Comparison of ENCODE assay signal across 34 cellular contexts in the genomic region with DNA sequence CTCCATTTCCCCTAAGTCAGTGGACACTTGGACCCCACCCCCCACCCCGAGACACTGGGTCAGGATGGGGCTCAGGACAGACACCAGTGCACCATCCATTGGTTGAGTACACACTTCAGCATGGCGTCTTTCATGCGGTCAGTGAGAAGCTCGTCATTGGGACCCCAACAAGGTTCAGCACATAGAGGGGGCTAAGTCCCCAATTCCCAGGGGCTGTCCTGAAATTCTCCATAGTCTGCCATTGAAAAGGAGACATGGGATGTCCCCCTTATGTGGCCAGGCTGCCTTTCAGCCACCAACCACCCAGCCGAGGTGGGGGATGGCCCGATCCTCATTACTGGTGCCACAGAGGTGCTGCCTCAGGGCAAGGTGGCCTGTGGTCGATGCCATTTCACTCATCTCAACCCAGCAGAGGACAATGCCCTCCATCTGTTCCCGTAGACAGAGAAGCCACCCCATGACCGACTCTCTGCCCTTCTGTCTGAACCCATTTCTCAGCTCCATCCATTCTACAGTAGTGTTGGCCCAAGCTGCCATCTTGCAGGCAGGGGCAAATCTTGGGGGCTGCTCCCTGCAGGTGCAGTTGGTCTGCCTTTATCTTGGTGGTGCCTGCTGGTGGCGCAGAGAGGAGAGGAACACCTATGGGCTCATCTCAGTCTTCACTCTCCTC. TPM values are rescaled to one million over a fixed set of nuclear protein-coding genes. Genes with fewer than 3 reads are reported as not detected.
"Had no signal": no experiment of that assay in that cellular context is flagged by ENCODE, and none has a peak within 500 bp of the region (broad histone marks: within the 10 kb centered on the region; RNA-seq: fewer than 3 reads in every experiment).

No MANE protein-coding gene starts in this region.

- H3K36me3 ChIP-seq: brain microvascular endothelial cell, breast epithelium had no signal

- H3K9me3 Mint-ChIP-seq: activated B cell treated with CpG ODN at 0.5 μM for 24 hours; activated CD4-positive, alpha-beta memory T cell treated with anti-CD3 and anti-CD28 coated beads for 36 hours; activated CD4-positive, alpha-beta T cell treated with anti-CD3 and anti-CD28 coated beads, Interleukin-2, amount 10 ng/mL, durations not matched to agents 24 days and 14 days; activated CD8-positive, alpha-beta T cell treated with anti-CD3 and anti-CD28 coated beads for 36 hours; activated naive CD4-positive, alpha-beta T cell treated with anti-CD3 and anti-CD28 coated beads, Interleukin-2, amount 10 ng/mL, durations not matched to agents 7 days and 5 days; activated naive CD4-positive, alpha-beta T cell treated with anti-CD3 and anti-CD28 coated beads, Interleukin-2, amount 50 U/mL, for 24 hours; activated naive CD8-positive, alpha-beta T cell treated with anti-CD3 and anti-CD28 coated beads, Interleukin-2, amount 10 ng/mL, durations not matched to agents 7 days and 5 days; activated naive CD8-positive, alpha-beta T cell treated with anti-CD3 and anti-CD28 coated beads, Interleukin-2, amount 50 U/mL, for 24 hours; activated T-cell treated with anti-CD3 and anti-CD28 coated beads, Interleukin-2, amount 50 U/mL, for 4 hours; activated T-helper 2 cell treated with anti-CD3 and anti-CD28 coated beads, Interferon-gamma antibody, Interleukin-2, Interleukin-4, amounts not matched to agents 10 μg/mL and 5 μg/mL and 100 μg/mL, durations not matched to agents 14 hours and 24 hours and 36 hours; T-helper 1 cell treated with Interleukin-12 subunit alpha and Interleukin-12 subunit beta and Interleukin-4 antibody, amounts not matched to agents 30 μg/mL and 1 μg/mL, for 36 hours; T-helper 2 cell treated with Interferon-gamma antibody and Interleukin-4, amounts not matched to agents 5 μg/mL and 100 μg/mL, for 36 hours had no signal

- DNase-seq: activated B cell treated with CpG ODN at 0.5 μM for 24 hours; activated CD4-positive, alpha-beta memory T cell treated with anti-CD3 and anti-CD28 coated beads for 36 hours; activated CD4-positive, alpha-beta T cell treated with anti-CD3 and anti-CD28 coated beads for 4 hours; activated CD4-positive, alpha-beta T cell treated with anti-CD3 and anti-CD28 coated beads, Interleukin-2, amount 10 ng/mL, durations not matched to agents 24 days and 14 days; activated CD4-positive, alpha-beta T cell treated with anti-CD3 and anti-CD28 coated beads, Interleukin-2, amount 50 U/mL, for 1 hour; activated CD4-positive, alpha-beta T cell treated with anti-CD3 and anti-CD28 coated beads, Interleukin-2, amount 50 U/mL, for 4 hours; activated CD4-positive, CD25-positive, alpha-beta regulatory T cell treated with anti-CD3 and anti-CD28 coated beads, Interleukin-2, amount 50 U/mL, for 72 hours; activated CD8-positive, alpha-beta memory T cell treated with anti-CD3 and anti-CD28 coated beads, Interleukin-2, amount 50 U/mL, for 4 hours; activated CD8-positive, alpha-beta T cell treated with anti-CD3 and anti-CD28 coated beads for 36 hours; activated effector memory CD4-positive, alpha-beta T cell treated with Interleukin-2 at 50 U/mL for 16 hours; activated gamma-delta T cell; activated naive CD4-positive, alpha-beta T cell treated with anti-CD3 and anti-CD28 coated beads, Interleukin-2, amount 10 ng/mL, durations not matched to agents 7 days and 5 days; activated naive CD4-positive, alpha-beta T cell treated with Interleukin-2 at 50 U/mL for 16 hours; activated naive CD8-positive, alpha-beta T cell treated with anti-CD3 and anti-CD28 coated beads, Interleukin-2, amount 10 ng/mL, durations not matched to agents 7 days and 5 days; activated naive CD8-positive, alpha-beta T cell treated with anti-CD3 and anti-CD28 coated beads, Interleukin-2, amount 50 U/mL, for 24 hours; activated T-cell treated with anti-CD3 and anti-CD28 coated beads for 4 hours; activated T-cell treated with anti-CD3 and anti-CD28 coated beads, Interleukin-2, amount 50 U/mL, for 1 hour; activated T-cell treated with anti-CD3 and anti-CD28 coated beads, Interleukin-2, amount 50 U/mL, for 4 hours; amygdala; anterior cingulate cortex; body of pancreas; brain microvascular endothelial cell; central memory CD4-positive, alpha-beta T cell; SW 1271; T-helper 1 cell; T-helper 2 cell; T-helper 9 cell had no signal

- H3K36me3 Mint-ChIP-seq: activated CD4-positive, alpha-beta memory T cell treated with anti-CD3 and anti-CD28 coated beads for 36 hours; activated naive CD4-positive, alpha-beta T cell treated with anti-CD3 and anti-CD28 coated beads, Interleukin-2, amount 10 ng/mL, durations not matched to agents 7 days and 5 days; activated naive CD4-positive, alpha-beta T cell treated with anti-CD3 and anti-CD28 coated beads, Interleukin-2, amount 50 U/mL, for 24 hours; activated naive CD8-positive, alpha-beta T cell; activated naive CD8-positive, alpha-beta T cell treated with anti-CD3 and anti-CD28 coated beads, Interleukin-2, amount 10 ng/mL, durations not matched to agents 7 days and 5 days had no signal

- H3K27ac ChIP-seq: body of pancreas, brain microvascular endothelial cell, breast epithelium, VCaP had no signal

- H3K4me1 ChIP-seq: body of pancreas, breast epithelium had no signal

- H3K4me3 Mint-ChIP-seq: activated B cell treated with CpG ODN at 0.5 μM for 24 hours; activated CD4-positive, alpha-beta memory T cell treated with anti-CD3 and anti-CD28 coated beads for 36 hours; activated CD4-positive, alpha-beta T cell treated with anti-CD3 and anti-CD28 coated beads, Interleukin-2, amount 10 ng/mL, durations not matched to agents 24 days and 14 days; activated CD8-positive, alpha-beta T cell treated with anti-CD3 and anti-CD28 coated beads for 36 hours; activated naive CD4-positive, alpha-beta T cell treated with anti-CD3 and anti-CD28 coated beads, Interleukin-2, amount 10 ng/mL, durations not matched to agents 7 days and 5 days; activated naive CD4-positive, alpha-beta T cell treated with anti-CD3 and anti-CD28 coated beads, Interleukin-2, amount 50 U/mL, for 24 hours; activated naive CD8-positive, alpha-beta T cell; activated naive CD8-positive, alpha-beta T cell treated with anti-CD3 and anti-CD28 coated beads, Interleukin-2, amount 10 ng/mL, durations not matched to agents 7 days and 5 days; activated naive CD8-positive, alpha-beta T cell treated with anti-CD3 and anti-CD28 coated beads, Interleukin-2, amount 50 U/mL, for 24 hours; activated T-cell treated with anti-CD3 and anti-CD28 coated beads, Interleukin-2, amount 50 U/mL, for 4 hours; T-helper 1 cell treated with Interleukin-12 subunit alpha and Interleukin-12 subunit beta and Interleukin-4 antibody, amounts not matched to agents 30 μg/mL and 1 μg/mL, for 36 hours; T-helper 2 cell treated with Interferon-gamma antibody and Interleukin-4, amounts not matched to agents 5 μg/mL and 100 μg/mL, for 36 hours had no signal

- H3K27ac Mint-ChIP-seq: activated B cell treated with CpG ODN at 0.5 μM for 24 hours; activated CD4-positive, alpha-beta memory T cell treated with anti-CD3 and anti-CD28 coated beads for 36 hours; activated CD4-positive, alpha-beta T cell treated with anti-CD3 and anti-CD28 coated beads, Interleukin-2, amount 10 ng/mL, durations not matched to agents 24 days and 14 days; activated CD8-positive, alpha-beta T cell treated with anti-CD3 and anti-CD28 coated beads for 36 hours; activated naive CD4-positive, alpha-beta T cell treated with anti-CD3 and anti-CD28 coated beads, Interleukin-2, amount 10 ng/mL, durations not matched to agents 7 days and 5 days; activated naive CD4-positive, alpha-beta T cell treated with anti-CD3 and anti-CD28 coated beads, Interleukin-2, amount 50 U/mL, for 24 hours; activated naive CD8-positive, alpha-beta T cell; activated naive CD8-positive, alpha-beta T cell treated with anti-CD3 and anti-CD28 coated beads, Interleukin-2, amount 10 ng/mL, durations not matched to agents 7 days and 5 days; activated naive CD8-positive, alpha-beta T cell treated with anti-CD3 and anti-CD28 coated beads, Interleukin-2, amount 50 U/mL, for 24 hours; activated T-helper 2 cell treated with anti-CD3 and anti-CD28 coated beads, Interferon-gamma antibody, Interleukin-2, Interleukin-4, amounts not matched to agents 10 μg/mL and 5 μg/mL and 100 μg/mL, durations not matched to agents 14 hours and 24 hours and 36 hours; T-helper 1 cell treated with Interleukin-12 subunit alpha and Interleukin-12 subunit beta and Interleukin-4 antibody, amounts not matched to agents 30 μg/mL and 1 μg/mL, for 36 hours; T-helper 2 cell treated with Interferon-gamma antibody and Interleukin-4, amounts not matched to agents 5 μg/mL and 100 μg/mL, for 36 hours had no signal

- H3K9me3 ChIP-seq: body of pancreas, breast epithelium had no signal

- H3K4me3 ChIP-seq: body of pancreas, breast epithelium had no signal

- ATAC-seq: activated CD8-positive, alpha-beta T cell treated with anti-CD3 and anti-CD28 coated beads for 36 hours; activated naive CD8-positive, alpha-beta T cell treated with anti-CD3 and anti-CD28 coated beads, Interleukin-2, amount 50 U/mL, for 24 hours; activated T-cell treated with anti-CD3 and anti-CD28 coated beads, Interleukin-2, amount 50 U/mL, for 4 hours; body of pancreas had no signal

- H3K27me3 ChIP-seq: body of pancreas had no signal

- H3K27me3 Mint-ChIP-seq: activated CD4-positive, alpha-beta memory T cell treated with anti-CD3 and anti-CD28 coated beads for 36 hours; activated CD8-positive, alpha-beta T cell treated with anti-CD3 and anti-CD28 coated beads for 36 hours; activated naive CD4-positive, alpha-beta T cell treated with anti-CD3 and anti-CD28 coated beads, Interleukin-2, amount 50 U/mL, for 24 hours; activated naive CD8-positive, alpha-beta T cell had no signal

RNA-seq across cellular contexts. Expression of a gene that starts 37.4 kb away (rescaled TPM):
- total RNA-seq: activated B cell treated with CpG ODN at 0.5 μM for 24 hours; activated CD4-positive, alpha-beta T cell treated with anti-CD3 and anti-CD28 coated beads, Interleukin-2, amount 10 ng/mL, durations not matched to agents 24 days and 14 days; activated naive CD8-positive, alpha-beta T cell treated with anti-CD3 and anti-CD28 coated beads, Interleukin-2, amount 10 ng/mL, durations not matched to agents 7 days and 5 days; body of pancreas had no signal
